ENCODE assay signal across 25 cellular contexts in the genomic region with DNA sequence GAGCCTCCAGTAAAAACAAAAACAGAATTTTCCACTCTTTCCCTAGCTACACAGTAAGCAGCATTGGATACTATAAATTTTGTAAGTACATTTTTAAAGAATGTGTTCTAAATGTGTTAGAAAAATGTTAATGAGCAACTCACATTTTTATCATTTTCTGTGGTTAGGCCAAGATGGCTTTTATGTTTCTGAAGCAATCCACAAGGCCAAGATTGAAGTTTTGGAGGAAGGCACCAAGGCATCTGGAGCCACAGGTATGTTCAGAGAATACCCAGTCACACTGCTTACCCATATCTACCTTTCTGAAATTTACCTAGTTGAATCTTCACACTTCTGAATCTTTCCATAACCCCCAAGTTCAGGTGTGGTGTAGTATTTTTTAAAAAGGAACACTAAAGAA. TPM values are rescaled to one million over a fixed set of nuclear protein-coding genes. Genes with fewer than 3 reads are reported as not detected.
DNase-seq lines count a peak whose midpoint lies in the region; ATAC-seq and TF ChIP-seq lines count a peak whose summit lies in the region.
"Had no signal": no experiment of that assay in that cellular context is flagged by ENCODE, and none has a peak within 500 bp of the region (broad histone marks: within the 10 kb centered on the region; RNA-seq: fewer than 3 reads in every experiment).

No MANE protein-coding gene starts in this region.

- H3K36me3 ChIP-seq in neural progenitor cell = peaks cover 22% of the 10 kb centered on the region

- no peaks in the 10 kb centered on the region for H4K20me1 ChIP-seq in neural progenitor cell (ENCODE audit: low read depth)

- ATAC-seq in WTC11 = no peak
- ATAC-seq in central memory CD8-positive, alpha-beta T cell (replicated peaks; ENCODE audit: extremely low read depth, poor library complexity, severe bottlenecking) = no peak
- ATAC-seq: HCT116, HepG2, PC-3, Right ventricle myocardium inferior, SK-N-SH treated with all-trans-retinoic acid at 6 μM for 48 hours had no signal

- POLR2A ChIA-PET in WTC11 (lab: Charles Lee) = no interaction called here

- CTCF ChIA-PET in WTC11 (lab: Charles Lee) = interaction anchor here (1.2 to 1.6 kb wide), 2 partner anchors 75 to 437 kb away, joined by 4 to 7 read pairs; no protein-coding TSS in a partner anchor

- H3K4me3 Mint-ChIP-seq in WTC11 = no peak overlapping the region
- H3K4me3 Mint-ChIP-seq in central memory CD8-positive, alpha-beta T cell = no peak overlapping the region
- H3K4me3 Mint-ChIP-seq in neural progenitor cell = no peak overlapping the region

- H3K4me3 ChIP-seq in neural progenitor cell = no peak overlapping the region
- H3K4me3 ChIP-seq: SJCRH30 had no signal

- no peaks in the 10 kb centered on the region for H3K9me3 ChIP-seq in neural progenitor cell (ENCODE audit: low read depth)
- H3K9me3 ChIP-seq: SJCRH30 had no signal

- peaks cover 35% of the 10 kb centered on the region for H3K4me1 Mint-ChIP-seq in WTC11
- no peaks in the 10 kb centered on the region for H3K4me1 Mint-ChIP-seq in central memory CD8-positive, alpha-beta T cell
- H3K4me1 Mint-ChIP-seq in neural progenitor cell = no peaks in the 10 kb centered on the region

- peaks cover 59% of the 10 kb centered on the region for H3F3A ChIP-seq in neural progenitor cell (ENCODE audit: low read depth)

- H3K79me2 ChIP-seq in neural progenitor cell (ENCODE audit: low read depth) = no peaks in the 10 kb centered on the region

- no peak for TF ChIP-seq CTCF in WTC11 (IDR thresholded peaks at IDR 0.05)
- no peak for TF ChIP-seq CTCF in neural progenitor cell (IDR thresholded peaks at IDR 0.05)

- H3K36me3 Mint-ChIP-seq in WTC11 = peaks cover 12% of the 10 kb centered on the region
- peaks cover 23% of the 10 kb centered on the region for H3K36me3 Mint-ChIP-seq in central memory CD8-positive, alpha-beta T cell (ENCODE audit: insufficient read depth)
- H3K36me3 Mint-ChIP-seq in neural progenitor cell = peaks cover 3% of the 10 kb centered on the region

- H3K27ac ChIP-seq in neural progenitor cell = peak overlapping the region; percentile 26
- H3K27ac ChIP-seq: 22Rv1, SJCRH30 had no signal

- H3K9ac ChIP-seq in neural progenitor cell = no peak overlapping the region

- H3K27me3 Mint-ChIP-seq in WTC11 (ENCODE audit: low read depth) = no peaks in the 10 kb centered on the region
- no peaks in the 10 kb centered on the region for H3K27me3 Mint-ChIP-seq in central memory CD8-positive, alpha-beta T cell
- H3K27me3 Mint-ChIP-seq in neural progenitor cell (ENCODE audit: insufficient read depth, low read depth) = no peaks in the 10 kb centered on the region

- H3K4me2 ChIP-seq in neural progenitor cell = no peak overlapping the region

- peak; percentile 10 for DNase-seq in AG08395 (ENCODE audit: low spot score)
- no peak for DNase-seq in WTC11 (ENCODE audit: low spot score)
- DNase-seq in central memory CD8-positive, alpha-beta T cell (ENCODE audit: low spot score in 2 of 2) = no peak
- no peak for DNase-seq in neural progenitor cell (ENCODE audit: low spot score)
- no peak for DNase-seq in ecto neural progenitor cell (ENCODE audit: low spot score)
- DNase-seq in activated CD8-positive, alpha-beta memory T cell treated with anti-CD3 and anti-CD28 coated beads, Interleukin-2, amount 50 U/mL, for 4 hours = no peak
- no peak for DNase-seq in NCI-H526 (lab: John Stamatoyannopoulos, UW)
- DNase-seq in GM03348 (ENCODE audit: low spot score) = no peak
- DNase-seq: Karpas-422; NCI-H1436; NCI-H187 treated with DMSO at 0.1 percent for 48 hours; NCI-H524 treated with DMSO at 0.1 percent for 48 hours; NCI-H82; NK-92 treated with Interleukin-12 subunit alpha and Interleukin-12 subunit beta, amount 100 ng/mL, for 24 hours; PC-3; SJCRH30 had no signal

- H2AFZ ChIP-seq in neural progenitor cell (replicated peaks) = no peak overlapping the region

- H3K27ac Mint-ChIP-seq in WTC11 (peak overlapping the region; percentile 58; the same call in 1 of the 2 replicates), neural progenitor cell (no peak overlapping the region)
- peak overlapping the region; percentile 62 for H3K27ac Mint-ChIP-seq in central memory CD8-positive, alpha-beta T cell (ENCODE audit: low read depth)

- peaks cover 16% of the 10 kb centered on the region for H3K4me1 ChIP-seq in neural progenitor cell
- H3K4me1 ChIP-seq: SJCRH30 had no signal

- H3K27me3 ChIP-seq in neural progenitor cell = no peaks in the 10 kb centered on the region
- H3K27me3 ChIP-seq: SJCRH30 had no signal

- H3K9me3 Mint-ChIP-seq in WTC11 = no peaks in the 10 kb centered on the region
- no peaks in the 10 kb centered on the region for H3K9me3 Mint-ChIP-seq in central memory CD8-positive, alpha-beta T cell
- H3K9me3 Mint-ChIP-seq in neural progenitor cell = no peaks in the 10 kb centered on the region

TF ChIP-seq in WTC11, 78 proteins besides CTCF, POLR2A, EP300 and RAD21 (continues in another document):
- TF ChIP-seq, protein P1, sequence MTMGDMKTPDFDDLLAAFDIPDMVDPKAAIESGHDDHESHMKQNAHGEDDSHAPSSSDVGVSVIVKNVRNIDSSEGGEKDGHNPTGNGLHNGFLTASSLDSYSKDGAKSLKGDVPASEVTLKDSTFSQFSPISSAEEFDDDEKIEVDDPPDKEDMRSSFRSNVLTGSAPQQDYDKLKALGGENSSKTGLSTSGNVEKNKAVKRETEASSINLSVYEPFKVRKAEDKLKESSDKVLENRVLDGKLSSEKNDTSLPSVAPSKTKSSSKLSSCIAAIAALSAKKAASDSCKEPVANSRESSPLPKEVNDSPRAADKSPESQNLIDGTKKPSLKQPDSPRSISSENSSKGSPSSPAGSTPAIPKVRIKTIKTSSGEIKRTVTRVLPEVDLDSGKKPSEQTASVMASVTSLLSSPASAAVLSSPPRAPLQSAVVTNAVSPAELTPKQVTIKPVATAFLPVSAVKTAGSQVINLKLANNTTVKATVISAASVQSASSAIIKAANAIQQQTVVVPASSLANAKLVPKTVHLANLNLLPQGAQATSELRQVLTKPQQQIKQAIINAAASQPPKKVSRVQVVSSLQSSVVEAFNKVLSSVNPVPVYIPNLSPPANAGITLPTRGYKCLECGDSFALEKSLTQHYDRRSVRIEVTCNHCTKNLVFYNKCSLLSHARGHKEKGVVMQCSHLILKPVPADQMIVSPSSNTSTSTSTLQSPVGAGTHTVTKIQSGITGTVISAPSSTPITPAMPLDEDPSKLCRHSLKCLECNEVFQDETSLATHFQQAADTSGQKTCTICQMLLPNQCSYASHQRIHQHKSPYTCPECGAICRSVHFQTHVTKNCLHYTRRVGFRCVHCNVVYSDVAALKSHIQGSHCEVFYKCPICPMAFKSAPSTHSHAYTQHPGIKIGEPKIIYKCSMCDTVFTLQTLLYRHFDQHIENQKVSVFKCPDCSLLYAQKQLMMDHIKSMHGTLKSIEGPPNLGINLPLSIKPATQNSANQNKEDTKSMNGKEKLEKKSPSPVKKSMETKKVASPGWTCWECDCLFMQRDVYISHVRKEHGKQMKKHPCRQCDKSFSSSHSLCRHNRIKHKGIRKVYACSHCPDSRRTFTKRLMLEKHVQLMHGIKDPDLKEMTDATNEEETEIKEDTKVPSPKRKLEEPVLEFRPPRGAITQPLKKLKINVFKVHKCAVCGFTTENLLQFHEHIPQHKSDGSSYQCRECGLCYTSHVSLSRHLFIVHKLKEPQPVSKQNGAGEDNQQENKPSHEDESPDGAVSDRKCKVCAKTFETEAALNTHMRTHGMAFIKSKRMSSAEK (CRISPR knock-in tag; IDR thresholded peaks at IDR 0.05; ENCODE audit: borderline replicate concordance) = no peak
- TF ChIP-seq, protein P2, sequence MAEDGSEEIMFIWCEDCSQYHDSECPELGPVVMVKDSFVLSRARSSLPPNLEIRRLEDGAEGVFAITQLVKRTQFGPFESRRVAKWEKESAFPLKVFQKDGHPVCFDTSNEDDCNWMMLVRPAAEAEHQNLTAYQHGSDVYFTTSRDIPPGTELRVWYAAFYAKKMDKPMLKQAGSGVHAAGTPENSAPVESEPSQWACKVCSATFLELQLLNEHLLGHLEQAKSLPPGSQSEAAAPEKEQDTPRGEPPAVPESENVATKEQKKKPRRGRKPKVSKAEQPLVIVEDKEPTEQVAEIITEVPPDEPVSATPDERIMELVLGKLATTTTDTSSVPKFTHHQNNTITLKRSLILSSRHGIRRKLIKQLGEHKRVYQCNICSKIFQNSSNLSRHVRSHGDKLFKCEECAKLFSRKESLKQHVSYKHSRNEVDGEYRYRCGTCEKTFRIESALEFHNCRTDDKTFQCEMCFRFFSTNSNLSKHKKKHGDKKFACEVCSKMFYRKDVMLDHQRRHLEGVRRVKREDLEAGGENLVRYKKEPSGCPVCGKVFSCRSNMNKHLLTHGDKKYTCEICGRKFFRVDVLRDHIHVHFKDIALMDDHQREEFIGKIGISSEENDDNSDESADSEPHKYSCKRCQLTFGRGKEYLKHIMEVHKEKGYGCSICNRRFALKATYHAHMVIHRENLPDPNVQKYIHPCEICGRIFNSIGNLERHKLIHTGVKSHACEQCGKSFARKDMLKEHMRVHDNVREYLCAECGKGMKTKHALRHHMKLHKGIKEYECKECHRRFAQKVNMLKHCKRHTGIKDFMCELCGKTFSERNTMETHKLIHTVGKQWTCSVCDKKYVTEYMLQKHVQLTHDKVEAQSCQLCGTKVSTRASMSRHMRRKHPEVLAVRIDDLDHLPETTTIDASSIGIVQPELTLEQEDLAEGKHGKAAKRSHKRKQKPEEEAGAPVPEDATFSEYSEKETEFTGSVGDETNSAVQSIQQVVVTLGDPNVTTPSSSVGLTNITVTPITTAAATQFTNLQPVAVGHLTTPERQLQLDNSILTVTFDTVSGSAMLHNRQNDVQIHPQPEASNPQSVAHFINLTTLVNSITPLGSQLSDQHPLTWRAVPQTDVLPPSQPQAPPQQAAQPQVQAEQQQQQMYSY (CRISPR knock-in tag; IDR thresholded peaks at IDR 0.05) = no peak

RNA-seq across cellular contexts. Expression of a gene that starts 21.6 kb away (rescaled TPM):
- total RNA-seq in WTC11 (2021) (0.16 to 0.64 TPM (median 0.59 TPM) in 3 replicates), neural progenitor cell (ENCODE audit: low replicate concordance) (0.40 and 0.47 TPM in 2 replicates)
- total RNA-seq: G401, H4, HepG2, HT1080, PC-3, Right ventricle myocardium inferior, RPMI7951, SJCRH30 had no signal
